15 cellular contexts compared by ENCODE assay signal in the genomic region with DNA sequence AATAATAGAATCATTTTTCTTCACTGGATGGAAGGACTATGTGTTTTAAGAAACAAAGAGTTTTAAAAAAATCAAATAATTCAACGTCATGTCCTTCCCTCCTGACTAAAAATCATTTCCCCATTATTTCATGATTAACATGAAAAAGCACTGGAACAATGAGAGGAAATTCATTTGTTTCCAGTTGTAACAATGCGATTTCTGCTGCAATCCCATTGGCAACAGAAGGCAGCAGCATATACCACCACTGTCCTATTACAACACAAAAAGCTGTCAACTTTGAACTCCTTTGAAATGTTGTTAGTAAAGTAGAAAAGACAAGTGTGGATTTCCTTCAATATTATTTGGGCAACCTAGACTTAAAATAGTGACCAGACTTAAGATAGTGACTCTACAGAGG. TPM values are rescaled to one million over a fixed set of nuclear protein-coding genes. Genes with fewer than 3 reads are reported as not detected.
DNase-seq lines count a peak whose midpoint lies in the region; ATAC-seq, FAIRE-seq and TF ChIP-seq lines count a peak whose summit lies in the region.
"Had no signal": no experiment of that assay in that cellular context is flagged by ENCODE, and none has a peak within 500 bp of the region (broad histone marks: within the 10 kb centered on the region; RNA-seq: fewer than 3 reads in every experiment).

No MANE protein-coding gene starts in this region.

- peak; percentile 31 for FAIRE-seq in GM19239 (lab: Jason Lieb, UNC)
- FAIRE-seq: A204.1, GM12891, H1 had no signal

- DNase-seq in GM19239 (ENCODE audit: insufficient read length, low spot score) (no peak), cardiac fibroblast (ENCODE audit: low read depth in 2 of 2) (peak; percentile 27 to 67), esophagus muscularis mucosa (ENCODE audit: extremely low spot score) (peak; percentile 0), pulmonary artery endothelial cell (ENCODE audit: low read depth, low spot score) (peak; percentile 80), GM10248 (ENCODE audit: extremely low spot score) (no peak)
- no peak for DNase-seq in stimulated activated CD4-positive, alpha-beta T cell treated with anti-CD3 and anti-CD28 coated beads, Interleukin-15, amount 100 ng/mL, for 24 hours
- DNase-seq: C1 segment of cervical spinal cord; CD4-positive, alpha-beta T cell; DMS79 had no signal

- H3K4me3 ChIP-seq in cardiac fibroblast (replicated peaks in 1 of 2; ENCODE audit: low read depth in 2 of 2, low read length in 2 of 2), result no peak overlapping the region
- no peak overlapping the region for H3K4me3 ChIP-seq in esophagus muscularis mucosa
- H3K4me3 ChIP-seq: HAP-1 had no signal

- CTCF ChIA-PET in GM10248 (lab: Yijun Ruan, JAX), result interaction anchor here (1.2 to 1.3 kb wide), 2 partner anchors 14 to 23 kb away, joined by 3 to 4 read pairs; no protein-coding TSS in a partner anchor

- no peaks in the 10 kb centered on the region for H3K27me3 ChIP-seq in esophagus muscularis mucosa

- H3K27ac ChIP-seq in esophagus muscularis mucosa (replicated peaks in 1 of 4), result peak overlapping the region in 1 of 4 donors; percentile 22

- peaks cover 0 to 8% (median 6%) of the 10 kb centered on the region in 4 donors for H3K4me1 ChIP-seq in esophagus muscularis mucosa
- H3K4me1 ChIP-seq: HAP-1 had no signal

- intact Hi-C loops in esophagus muscularis mucosa (cut with DNase I), result no loop called here

- TF ChIP-seq EP300 in esophagus muscularis mucosa (IDR thresholded peaks at IDR 0.05), result no peak

- ATAC-seq in HG03460 (IDR thresholded peaks at IDR 0.05; ENCODE audit: unreplicated experiment), result no peak

- H3K9me3 ChIP-seq in esophagus muscularis mucosa, result no peaks in the 10 kb centered on the region
- H3K9me3 ChIP-seq: HAP-1 had no signal

- no peak for TF ChIP-seq CTCF in cardiac fibroblast (IDR thresholded peaks at IDR 0.05; ENCODE audit: low read depth, low read length)
- no peak for TF ChIP-seq CTCF in esophagus muscularis mucosa (IDR thresholded peaks at IDR 0.05)
- TF ChIP-seq CTCF in GM10248 (IDR thresholded peaks at IDR 0.05; ENCODE audit: control extremely low read depth, extremely low read depth, low read depth, missing control alignments), result no peak

- no peak for TF ChIP-seq POLR2A in esophagus muscularis mucosa (IDR thresholded peaks at IDR 0.05; ENCODE audit: low read depth)

- H3K36me3 ChIP-seq in esophagus muscularis mucosa, result no peaks in the 10 kb centered on the region
- H3K36me3 ChIP-seq: HAP-1 had no signal

- WGBS in esophagus muscularis mucosa, result 83% methylated on average over 2 of the region's 2 CpGs

- POLR2A ChIA-PET in GM10248 (lab: Yijun Ruan, JAX), result no interaction called here

RNA-seq across cellular contexts. Expression of a gene that starts 3.1 kb away (rescaled TPM):
- total RNA-seq in esophagus muscularis mucosa (1 to 10 TPM in 3 of 4 donors, under 1 TPM in 1; 0.98 to 2.3 (median 1.6) TPM), pulmonary artery endothelial cell (1.3 and 1.7 TPM in 2 replicates)
- total RNA-seq: G401 had no signal

RNA-seq across cellular contexts. Expression of a gene that starts 39.9 kb away (rescaled TPM):
- 10 to 100 TPM in 1 of 4 donors, 1 to 10 TPM in 3; 1.7 to 13.9 (median 2.5) TPM for total RNA-seq in esophagus muscularis mucosa
- total RNA-seq in pulmonary artery endothelial cell, result 57.9 and 101 TPM in 2 replicates
- total RNA-seq: G401 had no signal

Comparison
In these comparisons a context has a peak if more than half of its experiments do, and no peak if none do; other contexts are left out.
1. DNase-seq: peak in cardiac fibroblast (2 of 2), esophagus muscularis mucosa (single experiment) and pulmonary artery endothelial cell (single experiment); none in GM19239 (single experiment), GM10248 (single experiment) and stimulated activated CD4-positive, alpha-beta T cell treated with anti-CD3 and anti-CD28 coated beads, Interleukin-15, amount 100 ng/mL, for 24 hours (single experiment).